10 cellular contexts compared by ENCODE assay signal in genomic region chr20:33789109-33789857, GRCh38. TPM values are rescaled to one million over a fixed set of nuclear protein-coding genes. Genes with fewer than 3 reads are reported as not detected.
DNase-seq lines count a peak whose midpoint lies in the region; ATAC-seq and TF ChIP-seq lines count a peak whose summit lies in the region.
"Had no signal": no experiment of that assay in that cellular context is flagged by ENCODE, and none has a peak within 500 bp of the region (broad histone marks: within the 10 kb centered on the region; RNA-seq: fewer than 3 reads in every experiment).

No MANE protein-coding gene starts in this region.

- no peak overlapping the region for H3K4me3 ChIP-seq in mammary epithelial cell (replicated peaks in 1 of 3; ENCODE audit: insufficient read depth in 1 of 3, low read depth in 2 of 3, low read length in 3 of 3)
- no peak overlapping the region for H3K4me3 ChIP-seq in lower lobe of right lung

- H4K20me1 ChIP-seq in mammary epithelial cell (ENCODE audit: insufficient read depth, low read length): no peaks in the 10 kb centered on the region

- intact Hi-C loops in mammary epithelial cell (cut with micrococcal nuclease): loop anchor here (2.0 to 5.0 kb wide), 2 partner anchors 22 to 57 kb away; partner anchors contain the start of genes CHMP4B and ZNF341
- intact Hi-C loops in lower lobe of right lung (cut with DNase I): no loop called here

- H3K27ac ChIP-seq in mammary epithelial cell (ENCODE audit: insufficient read depth, low read depth, low read length) (no peak overlapping the region), lower lobe of right lung (peak overlapping the region; percentile 64)

- 25% methylated on average over 4 of the region's 11 CpGs for WGBS in mammary epithelial cell (ENCODE audit: low coverage, missing lambda C conversion rate)

- H3K27me3 ChIP-seq in mammary epithelial cell (ENCODE audit: insufficient read depth, low read length): no peaks in the 10 kb centered on the region
- H3K27me3 ChIP-seq in lower lobe of right lung (ENCODE audit: low read depth): no peaks in the 10 kb centered on the region

- peak overlapping the region; percentile 31 for H3K4me2 ChIP-seq in mammary epithelial cell (ENCODE audit: insufficient read depth, low read depth, low read length)

- H3K9ac ChIP-seq in mammary epithelial cell (ENCODE audit: insufficient read depth, low read length): no peak overlapping the region

- in situ Hi-C loops in mammary epithelial cell (cut with MboI; ENCODE audit: low sequenced_read_pairs in 2 of 2): no loop called here

- DNase-seq in 8988T: peak; percentile 87
- peak; percentile 98 for DNase-seq in HT1080 (ENCODE audit: low read depth)
- DNase-seq in mammary epithelial cell: peak; percentile 98
- peak; percentile 67 for DNase-seq in lower lobe of right lung
- no peak for DNase-seq in activated gamma-delta T cell treated with Interleukin-2 at 50 U/mL for 16 hours
- DNase-seq in stimulated activated CD4-positive, alpha-beta T cell treated with anti-CD3 and anti-CD28 coated beads, Interleukin-15, amount 100 ng/mL, for 24 hours: no peak
- DNase-seq in NCI-H2107 (lab: John Stamatoyannopoulos, UW): no peak
- DNase-seq: amygdala, GF-D8 had no signal

- TF ChIP-seq CTCF in mammary epithelial cell (conservative IDR thresholded peaks at IDR 0.05 in 1 of 2, IDR thresholded peaks at IDR 0.05 in 1 of 2; ENCODE audit: extremely low read depth in 1 of 2, insufficient read depth in 1 of 2, low read depth in 1 of 2, low read length in 2 of 2): no peak
- TF ChIP-seq CTCF in lower lobe of right lung (IDR thresholded peaks at IDR 0.05): no peak

- no peaks in the 10 kb centered on the region for H3K79me2 ChIP-seq in mammary epithelial cell (ENCODE audit: insufficient read depth, low read length)

- ATAC-seq in lower lobe of right lung (peak; percentile 90 to 92), GM18511 (IDR thresholded peaks at IDR 0.05; ENCODE audit: unreplicated experiment) (no peak)

- H2AFZ ChIP-seq in mammary epithelial cell (ENCODE audit: low read depth, low read length): no peak overlapping the region

- BruUV-seq in mammary epithelial cell (replicated peaks; lab: Mats Ljungman, UMichigan): no TSS peak

- dilution Hi-C loops in mammary epithelial cell (cut with HindIII; ENCODE audit: low sequenced_read_pairs): loop anchor here (5.0 kb wide), 1 partner anchor 102 kb away; the partner anchor contains the start of gene E2F1

- CTCF ChIA-PET in mammary epithelial cell (lab: Charles Lee; ENCODE audit: low non-redundant PET): no interaction called here

- no peaks in the 10 kb centered on the region for H3K36me3 ChIP-seq in mammary epithelial cell (ENCODE audit: insufficient read depth, low read length)
- H3K36me3 ChIP-seq in lower lobe of right lung: peaks cover 4% of the 10 kb centered on the region

- H3K4me1 ChIP-seq in mammary epithelial cell (ENCODE audit: insufficient read depth, low read length) (peaks cover 27% of the 10 kb centered on the region), lower lobe of right lung (peaks cover 31% of the 10 kb centered on the region)

- no peaks in the 10 kb centered on the region for H3K9me3 ChIP-seq in mammary epithelial cell (replicated peaks; ENCODE audit: insufficient read depth, low read length)
- H3K9me3 ChIP-seq in lower lobe of right lung: no peaks in the 10 kb centered on the region

RNA-seq across cellular contexts. Expression of gene CHMP4B, which starts 21.9 kb away (rescaled TPM):
- 24.2 and 40.8 TPM in 2 replicates for total RNA-seq in HT1080 (2014; rRNA removed; shearing (Covaris generic))
- polyA plus RNA-seq in HT1080 (2015; cell fraction: cytosol; rRNA removed): 83.9 and 85.5 TPM in 2 replicates
- 20.2 and 24.9 TPM in 2 replicates for polyA plus RNA-seq in HT1080 (2015; cell fraction: nucleus; rRNA removed)
- 10 to 100 TPM; 24.2 to 72.4 TPM for total RNA-seq in mammary epithelial cell
- 37.7 TPM for polyA plus RNA-seq in mammary epithelial cell
- 31.3 TPM for polyA minus RNA-seq in mammary epithelial cell
- total RNA-seq in lower lobe of right lung: 91.2 TPM

RNA-seq across cellular contexts. Expression of gene ZNF341, which starts 57.5 kb away (rescaled TPM):
- 2.4 and 3.2 TPM in 2 replicates for total RNA-seq in HT1080 (2014; rRNA removed; shearing (Covaris generic))
- 2.9 and 3.7 TPM in 2 replicates for polyA plus RNA-seq in HT1080 (2015; cell fraction: cytosol; rRNA removed)
- polyA plus RNA-seq in HT1080 (2015; cell fraction: nucleus; rRNA removed): 6.4 and 9.2 TPM in 2 replicates
- 1 to 10 TPM; 1.0 to 4.5 TPM for total RNA-seq in mammary epithelial cell
- polyA plus RNA-seq in mammary epithelial cell: 2.9 TPM
- 4.5 TPM for polyA minus RNA-seq in mammary epithelial cell
- 5.6 TPM for total RNA-seq in lower lobe of right lung

Comparison
In these comparisons a context has a peak if more than half of its experiments do, and no peak if none do; other contexts are left out.
1. DNase-seq: peak in 8988T (single experiment), HT1080 (single experiment), mammary epithelial cell (single experiment) and lower lobe of right lung (single experiment); none in activated gamma-delta T cell treated with Interleukin-2 at 50 U/mL for 16 hours (single experiment), stimulated activated CD4-positive, alpha-beta T cell treated with anti-CD3 and anti-CD28 coated beads, Interleukin-15, amount 100 ng/mL, for 24 hours (single experiment) and NCI-H2107 (single experiment).